Comparison of ENCODE assay signal across 1 cellular context in the genomic region with DNA sequence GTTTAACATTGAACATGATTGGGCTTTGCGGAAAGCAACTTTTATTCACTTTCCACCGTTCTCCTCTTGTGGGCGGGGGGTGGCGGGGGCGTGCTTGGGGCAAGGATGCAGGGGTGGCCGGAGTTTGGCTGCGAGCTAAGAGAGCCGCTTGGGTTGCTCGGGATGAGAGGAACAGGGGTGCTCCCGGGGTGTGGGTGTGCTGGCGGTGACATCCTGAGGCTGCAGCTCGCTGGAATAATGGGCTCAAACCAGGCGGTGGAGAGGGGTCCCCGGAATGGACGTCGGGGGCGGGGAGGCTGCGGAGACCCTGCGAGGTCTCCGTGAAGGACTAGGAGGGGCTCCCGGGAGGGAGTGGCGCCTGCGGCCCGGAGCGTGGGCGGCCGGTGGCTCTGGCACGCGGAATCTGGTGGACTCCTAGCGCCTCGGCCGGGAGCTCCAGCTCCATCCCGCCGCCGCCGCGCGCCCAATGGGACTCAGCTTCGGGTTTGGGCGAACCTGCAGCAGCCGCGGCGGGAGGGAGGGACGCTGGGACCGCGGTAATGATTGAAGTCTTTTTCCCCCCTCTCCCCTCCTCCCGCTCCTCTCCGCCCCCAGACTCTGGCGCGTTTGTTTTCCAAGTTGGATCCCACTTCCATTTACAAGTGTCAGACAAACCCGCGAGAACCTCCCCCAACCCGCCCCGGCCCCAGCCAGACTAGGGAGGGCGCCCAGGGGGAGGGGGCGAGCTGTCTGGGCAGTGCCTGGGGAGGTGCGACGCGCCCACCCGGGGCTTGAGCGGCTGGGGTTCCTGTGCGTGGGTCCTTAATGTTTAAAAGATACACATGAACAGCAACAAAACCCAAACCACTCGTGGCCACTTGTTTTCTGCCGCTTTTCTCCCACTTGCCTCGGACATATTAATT.
TF ChIP-seq lines count a peak whose summit lies in the region.

No MANE protein-coding gene starts in this region.

TF ChIP-seq in A549, 52 proteins besides CTCF, POLR2A, EP300 and RAD21 (continued from another document):
- TF ChIP-seq BCL3 (IDR thresholded peaks at IDR 0.05) (no peak), ZSCAN20 (CRISPR knock-in tag; IDR thresholded peaks at IDR 0.05) (no peak), ESRRA (IDR thresholded peaks at IDR 0.05; ENCODE audit: borderline replicate concordance, low read length) (no peak), SMC3 (IDR thresholded peaks at IDR 0.05) (no peak), KDM1A (IDR thresholded peaks at IDR 0.05; ENCODE audit: low read depth) (no peak), PBX3 (IDR thresholded peaks at IDR 0.05) (no peak), JUN (IDR thresholded peaks at IDR 0.05) (no peak), BHLHE40 (IDR thresholded peaks at IDR 0.05; ENCODE audit: low read depth, low read length) (no peak)
